ENCODE assay signal across 17 cellular contexts in genomic region chr5:111002036-111002435, GRCh38.
"Had no signal": no experiment of that assay in that cellular context is flagged by ENCODE, and none has a peak within 500 bp of the region (broad histone marks: within the 10 kb centered on the region; RNA-seq: fewer than 3 reads in every experiment).

No MANE protein-coding gene starts in this region.

- H3K4me3 Mint-ChIP-seq: mesothelial cell of epicardium had no signal

- H3K4me3 ChIP-seq: coronary artery, dorsolateral prefrontal cortex, esophagus muscularis mucosa, gastroesophageal sphincter, heart left ventricle, left lung, lower lobe of right lung, mucosa of descending colon had no signal

- H3K4me1 Mint-ChIP-seq: mesothelial cell of epicardium had no signal

- H3K27ac ChIP-seq: coronary artery, dorsolateral prefrontal cortex, esophagus muscularis mucosa, foreskin keratinocyte, gastroesophageal sphincter, heart left ventricle, left lung, lower lobe of right lung had no signal

- H3K4me1 ChIP-seq: esophagus muscularis mucosa, foreskin keratinocyte, gastroesophageal sphincter, heart left ventricle, left lung, lower lobe of right lung had no signal

- H3K36me3 ChIP-seq: esophagus muscularis mucosa, gastroesophageal sphincter, heart left ventricle, left lung, lower lobe of right lung had no signal

- H3K27me3 ChIP-seq: dorsolateral prefrontal cortex, esophagus muscularis mucosa, gastroesophageal sphincter, heart left ventricle, left lung had no signal

- H3K36me3 Mint-ChIP-seq: mesothelial cell of epicardium had no signal

- DNase-seq: dermis blood vessel endothelial cell; dorsolateral prefrontal cortex; effector CD4-positive, alpha-beta T cell; effector memory CD4-positive, alpha-beta T cell; foreskin keratinocyte; heart left ventricle; hippocampal formation; left cardiac atrium; left lung; left ventricle myocardium superior; lower lobe of right lung; mesenchymal stem cell; mucosa of descending colon had no signal

- H3K27ac Mint-ChIP-seq: mesothelial cell of epicardium had no signal

- H3K9me3 ChIP-seq: esophagus muscularis mucosa, gastroesophageal sphincter, left lung, lower lobe of right lung, mucosa of descending colon had no signal

- ATAC-seq: foreskin keratinocyte, gastroesophageal sphincter, heart left ventricle, left cardiac atrium, left lung, left ventricle myocardium superior, lower lobe of right lung, mucosa of descending colon had no signal
